Comparison of ENCODE assay signal across 15 cellular contexts in genomic region chr12:45973526-45973925, GRCh38. TPM values are rescaled to one million over a fixed set of nuclear protein-coding genes. Genes with fewer than 3 reads are reported as not detected.
A peak's percentile ranks its signal among the peaks of the same experiment; 100 is the strongest.
DNase-seq lines count a peak whose midpoint lies in the region; ATAC-seq, FAIRE-seq and TF ChIP-seq lines count a peak whose summit lies in the region.
"Had no signal": no experiment of that assay in that cellular context is flagged by ENCODE, and none has a peak within 500 bp of the region (broad histone marks: within the 10 kb centered on the region; RNA-seq: fewer than 3 reads in every experiment).

No MANE protein-coding gene starts in this region.

- H3K9me3 ChIP-seq in A549: no peaks in the 10 kb centered on the region

- no peak overlapping the region for H3K27ac ChIP-seq in A549
- no peak overlapping the region for H3K27ac ChIP-seq in substantia nigra (ENCODE audit: low read depth, low read length, poor library complexity, severe bottlenecking)
- H3K27ac ChIP-seq: parathyroid adenoma had no signal

- H3K27ac Mint-ChIP-seq in activated T-helper 1 cell treated with anti-CD3 and anti-CD28 coated beads, Interleukin-12 subunit alpha, Interleukin-12 subunit beta, Interleukin-2, Interleukin-4 antibody, amounts not matched to agents 30 ng/mL and 10 ng/mL and 1 ng/mL, durations not matched to agents 14 hours and 24 hours and 36 hours: peak overlapping the region; percentile 10
- H3K27ac Mint-ChIP-seq in immature natural killer cell: peak overlapping the region; percentile 5 to 49 (median 14)
- H3K27ac Mint-ChIP-seq: brain had no signal

- FAIRE-seq in A549 (lab: Jason Lieb, UNC): no peak

- no peak overlapping the region for H3K4me3 ChIP-seq in A549
- H3K4me3 ChIP-seq: heart right ventricle had no signal

- H3K36me3 Mint-ChIP-seq in activated T-helper 1 cell treated with anti-CD3 and anti-CD28 coated beads, Interleukin-12 subunit alpha, Interleukin-12 subunit beta, Interleukin-2, Interleukin-4 antibody, amounts not matched to agents 30 ng/mL and 10 ng/mL and 1 ng/mL, durations not matched to agents 14 hours and 24 hours and 36 hours (ENCODE audit: low read depth): peaks cover 49% of the 10 kb centered on the region
- H3K36me3 Mint-ChIP-seq in immature natural killer cell: peaks cover 0 to 12% (median 3%) of the 10 kb centered on the region in 3 donors

- TF ChIP-seq EP300 in A549 (IDR thresholded peaks at IDR 0.05): no peak

- POLR2A ChIA-PET in A549 (lab: Yijun Ruan, JAX): no interaction called here

- intact Hi-C loops in activated T-helper 1 cell treated with anti-CD3 and anti-CD28 coated beads, Interleukin-12 subunit alpha, Interleukin-12 subunit beta, Interleukin-2, Interleukin-4 antibody, amounts not matched to agents 30 ng/mL and 10 ng/mL and 1 ng/mL, durations not matched to agents 14 hours and 24 hours and 36 hours (cut with micrococcal nuclease): loop anchor here (2.0 kb wide), 1 partner anchor 15 kb away; no protein-coding TSS in a partner anchor

- WGBS in A549 (ENCODE audit: missing lambda C conversion rate): 31% methylated on average over 2 of the region's 2 CpGs

- H3K4me3 Mint-ChIP-seq in activated T-helper 1 cell treated with anti-CD3 and anti-CD28 coated beads, Interleukin-12 subunit alpha, Interleukin-12 subunit beta, Interleukin-2, Interleukin-4 antibody, amounts not matched to agents 30 ng/mL and 10 ng/mL and 1 ng/mL, durations not matched to agents 14 hours and 24 hours and 36 hours: no peak overlapping the region
- H3K4me3 Mint-ChIP-seq in immature natural killer cell: peak overlapping the region in 1 of 5 donors; percentile 10
- H3K4me3 Mint-ChIP-seq: brain had no signal

- ATAC-seq in A549: no peak
- no peak for ATAC-seq in HG02885 (IDR thresholded peaks at IDR 0.05; ENCODE audit: poor library complexity, unreplicated experiment)
- ATAC-seq: heart right ventricle had no signal

- DNase-seq in A549 (ENCODE audit: low read depth in 1 of 2, low spot score in 1 of 2) (no peak), Caki2 (ENCODE audit: low read depth) (peak; percentile 48), immature natural killer cell (no peak), GM19238 (ENCODE audit: insufficient read length, low spot score) (no peak), substantia nigra (lab: John Stamatoyannopoulos, UW) (no peak), foreskin melanocyte (no peak)
- no peak for DNase-seq in activated T-helper 1 cell treated with anti-CD3 and anti-CD28 coated beads, Interleukin-12 subunit alpha, Interleukin-12 subunit beta, Interleukin-2, Interleukin-4 antibody, amounts not matched to agents 30 ng/mL and 10 ng/mL and 1 ng/mL, durations not matched to agents 14 hours and 24 hours and 36 hours (ENCODE audit: low spot score)
- DNase-seq: heart right ventricle, KG1, mammary epithelial cell, NCI-H1694 treated with DMSO at 0.1 percent for 48 hours, SHP77 treated with DMSO at 0.1 percent for 48 hours had no signal

- TF ChIP-seq CTCF in A549 (IDR thresholded peaks at IDR 0.05): no peak

- TF ChIP-seq RAD21 in A549 (conservative IDR thresholded peaks at IDR 0.05 in 1 of 2, IDR thresholded peaks at IDR 0.05 in 1 of 2): no peak

- in situ Hi-C loops in Caki2 (cut with HindIII; ENCODE audit: low pct_unique_long_range_greater_than_20kb, low sequenced_read_pairs): no loop called here

- H3K4me1 ChIP-seq in A549: peaks cover 17% of the 10 kb centered on the region

- TF ChIP-seq POLR2A in A549 (IDR thresholded peaks at IDR 0.05; ENCODE audit: low read length): no peak

- CTCF ChIA-PET in A549 (lab: Yijun Ruan, JAX): no interaction called here

- no peaks in the 10 kb centered on the region for H3K27me3 Mint-ChIP-seq in activated T-helper 1 cell treated with anti-CD3 and anti-CD28 coated beads, Interleukin-12 subunit alpha, Interleukin-12 subunit beta, Interleukin-2, Interleukin-4 antibody, amounts not matched to agents 30 ng/mL and 10 ng/mL and 1 ng/mL, durations not matched to agents 14 hours and 24 hours and 36 hours (ENCODE audit: insufficient read depth)
- peaks cover 0 to 2% (median 1%) of the 10 kb centered on the region in 3 donors for H3K27me3 Mint-ChIP-seq in immature natural killer cell (ENCODE audit: low read depth in 3 of 3)
- H3K27me3 Mint-ChIP-seq: brain had no signal

- H3K4me1 Mint-ChIP-seq in activated T-helper 1 cell treated with anti-CD3 and anti-CD28 coated beads, Interleukin-12 subunit alpha, Interleukin-12 subunit beta, Interleukin-2, Interleukin-4 antibody, amounts not matched to agents 30 ng/mL and 10 ng/mL and 1 ng/mL, durations not matched to agents 14 hours and 24 hours and 36 hours (ENCODE audit: low read depth): peaks cover 60% of the 10 kb centered on the region
- H3K4me1 Mint-ChIP-seq in immature natural killer cell: peaks cover 76 to 91% of the 10 kb centered on the region in 2 donors

- H3K9me3 Mint-ChIP-seq in activated T-helper 1 cell treated with anti-CD3 and anti-CD28 coated beads, Interleukin-12 subunit alpha, Interleukin-12 subunit beta, Interleukin-2, Interleukin-4 antibody, amounts not matched to agents 30 ng/mL and 10 ng/mL and 1 ng/mL, durations not matched to agents 14 hours and 24 hours and 36 hours: peaks cover 3% of the 10 kb centered on the region
- peaks cover 0 to 2% (median 0%) of the 10 kb centered on the region in 6 donors for H3K9me3 Mint-ChIP-seq in immature natural killer cell

- peak overlapping the region; percentile 44 for H3K4me2 ChIP-seq in A549

TF ChIP-seq in A549, 52 proteins besides CTCF, POLR2A, EP300 and RAD21:
- TF ChIP-seq SREBF2 (IDR thresholded peaks at IDR 0.05): no peak
- TF ChIP-seq RCOR1 (IDR thresholded peaks at IDR 0.05; ENCODE audit: low read depth, low read length): no peak
- no peak for TF ChIP-seq BHLHE40 (IDR thresholded peaks at IDR 0.05; ENCODE audit: low read depth, low read length)
- no peak for TF ChIP-seq GATA3 (IDR thresholded peaks at IDR 0.05; ENCODE audit: borderline replicate concordance)
- no peak for TF ChIP-seq HMGXB4 (CRISPR knock-in tag; IDR thresholded peaks at IDR 0.05; ENCODE audit: borderline replicate concordance)
- no peak for TF ChIP-seq HDAC2 (IDR thresholded peaks at IDR 0.05)
- no peak for TF ChIP-seq ZNF302 (CRISPR knock-in tag; IDR thresholded peaks at IDR 0.05)

RNA-seq across cellular contexts. Expression of gene SCAF11, which starts 16.8 kb away (rescaled TPM):
- polyA plus RNA-seq in A549 (2011; rRNA removed): 64.2 and 110 TPM in 2 replicates
- polyA plus RNA-seq in A549 (2012; cell fraction: cytosol; rRNA removed): 19.9 and 20.0 TPM in 2 replicates
- polyA plus RNA-seq in A549 (2012; cell fraction: nucleus; rRNA removed): 12.9 and 13.2 TPM in 2 replicates
- polyA plus RNA-seq in A549 (2017; fragmentation: RNase III; extraction: RNeasy Plus Mini Kit Qiagen cat#74134 plus additional on column Dnase treatment): 43.0 to 44.4 TPM (median 43.2 TPM) in 3 replicates
- 53.4 and 65.0 TPM in 2 replicates for polyA minus RNA-seq in A549 (2011; rRNA and poly(A)+ RNA removed)
- 53.2 and 71.4 TPM in 2 replicates for total RNA-seq in Caki2 (2014; rRNA removed; shearing (Covaris generic); ENCODE audit: low replicate concordance)
- 125 and 131 TPM in 2 replicates for total RNA-seq in activated T-helper 1 cell treated with anti-CD3 and anti-CD28 coated beads, Interleukin-12 subunit alpha, Interleukin-12 subunit beta, Interleukin-2, Interleukin-4 antibody, amounts not matched to agents 30 ng/mL and 10 ng/mL and 1 ng/mL, durations not matched to agents 14 hours and 24 hours and 36 hours
- polyA plus RNA-seq in immature natural killer cell: 100 to 1,000 TPM in 1 of 3 donors, 10 to 100 TPM in 2; 59.5 to 111 (median 61.1) TPM
